In genomic region chr3:135781026-135781815, GRCh38 we compare ENCODE assay signal across 5 cellular contexts.
"Had no signal": no experiment of that assay in that cellular context is flagged by ENCODE, and none has a peak within 500 bp of the region (broad histone marks: within the 10 kb centered on the region; RNA-seq: fewer than 3 reads in every experiment).

No MANE protein-coding gene starts in this region.

- ATAC-seq: GM23338, K562 had no signal

- DNase-seq: H9, HCEC 1CT, IMR-90 had no signal
